In the genomic region with DNA sequence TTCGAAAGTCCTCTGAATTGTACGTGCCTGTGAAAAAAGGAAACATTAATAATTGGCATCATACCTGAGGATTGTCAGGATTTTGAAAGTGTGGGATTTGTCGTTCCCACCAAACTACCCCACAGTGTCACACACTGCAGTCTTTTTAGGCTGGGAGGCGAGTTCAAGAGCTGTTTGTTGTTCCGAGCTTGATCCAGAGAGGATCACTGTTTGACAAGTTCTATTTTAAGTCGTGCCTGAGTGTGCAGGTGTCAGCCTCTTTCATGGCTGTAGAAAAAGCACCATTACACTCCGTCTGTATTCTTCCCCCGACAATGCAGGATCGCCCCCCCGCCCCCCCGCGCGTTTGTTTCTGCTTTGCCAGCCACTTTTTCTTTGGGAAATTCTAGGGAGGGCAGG, we compare ENCODE assay signal across 8 cellular contexts. TPM values are rescaled to one million over a fixed set of nuclear protein-coding genes. Genes with fewer than 3 reads are reported as not detected.
DNase-seq lines count a peak whose midpoint lies in the region; ATAC-seq and TF ChIP-seq lines count a peak whose summit lies in the region.

No MANE protein-coding gene starts in this region.

- H3K4me3 ChIP-seq in CD8-positive, alpha-beta T cell (ENCODE audit: low read depth, low read length), result no peak overlapping the region
- peak overlapping the region; percentile 92 for H3K4me3 ChIP-seq in PC-3 (ENCODE audit: low read length)
- peak overlapping the region; percentile 41 to 69 for H3K4me3 ChIP-seq in esophagus (ENCODE audit: low read depth in 1 of 2, low read length in 2 of 2)
- peak overlapping the region; percentile 74 to 79 for H3K4me3 ChIP-seq in neuronal stem cell (ENCODE audit: low read length in 2 of 2)

- peak overlapping the region; percentile 89 for H3K4me3 Mint-ChIP-seq in CD8-positive, alpha-beta T cell

- no peaks in the 10 kb centered on the region for H3K9me2 ChIP-seq in PC-3 (replicated peaks; ENCODE audit: low read length)

- H3K27ac ChIP-seq in CD8-positive, alpha-beta T cell (ENCODE audit: low read depth, low read length), result no peak overlapping the region
- no peak overlapping the region for H3K27ac ChIP-seq in PC-3 (ENCODE audit: low read length)
- peak overlapping the region in 1 of 2 donors; percentile 26 for H3K27ac ChIP-seq in esophagus (ENCODE audit: low read depth in 2 of 2, low read length in 1 of 2)
- H3K27ac ChIP-seq in neuronal stem cell (replicated peaks; ENCODE audit: low read length), result no peak overlapping the region

- no peak for DNase-seq in CD8-positive, alpha-beta T cell
- no peak for DNase-seq in PC-3
- no peak for DNase-seq in neuronal stem cell (ENCODE audit: low spot score)
- no peak for DNase-seq in NCI-H2171 treated with DMSO at 0.1 percent for 48 hours (lab: John Stamatoyannopoulos, UW)
- no peak for DNase-seq in omental fat pad (ENCODE audit: low spot score)
- no peak for DNase-seq in HT-29 (ENCODE audit: low spot score)

- POLR2A ChIA-PET in CD8-positive, alpha-beta T cell (lab: Charles Lee), result no interaction called here
- POLR2A ChIA-PET in PC-3 (lab: Charles Lee; ENCODE audit: unreplicated experiment), result no interaction called here

- H3K4me2 ChIP-seq in PC-3 (ENCODE audit: low read length), result peak overlapping the region; percentile 97
- peak overlapping the region; percentile 67 for H3K4me2 ChIP-seq in neuronal stem cell (ENCODE audit: insufficient read depth, low read length, poor library complexity, severe bottlenecking)

- ATAC-seq in CD8-positive, alpha-beta T cell, result no peak
- ATAC-seq in PC-3 (peak; percentile 3; the same call in 1 of the 2 replicates), omental fat pad (ENCODE audit: low FRiP score) (no peak), HG03354 (IDR thresholded peaks at IDR 0.05; ENCODE audit: poor library complexity, severe bottlenecking, unreplicated experiment) (no peak)

- CTCF ChIA-PET in CD8-positive, alpha-beta T cell (lab: Charles Lee), result no interaction called here
- CTCF ChIA-PET in PC-3 (lab: Charles Lee), result interaction anchor here (0.6 kb wide), 1 partner anchor 280 kb away, joined by 4 read pairs; no protein-coding TSS in a partner anchor

- H3K9me3 Mint-ChIP-seq in CD8-positive, alpha-beta T cell, result no peaks in the 10 kb centered on the region

- H3K79me1 ChIP-seq in neuronal stem cell (ENCODE audit: low read depth, low read length), result no peaks in the 10 kb centered on the region

- no peaks in the 10 kb centered on the region for H3K9me3 ChIP-seq in CD8-positive, alpha-beta T cell (ENCODE audit: low read length)
- H3K9me3 ChIP-seq in PC-3 (ENCODE audit: low read length) (no peaks in the 10 kb centered on the region), esophagus (ENCODE audit: control insufficient read depth in 2 of 2, insufficient read depth in 1 of 2, low read depth in 1 of 2, low read length in 1 of 2) (no peaks in the 10 kb centered on the region), neuronal stem cell (replicated peaks in 1 of 2; ENCODE audit: control insufficient read depth in 2 of 2, insufficient read depth in 1 of 2, low read depth in 1 of 2, low read length in 2 of 2) (no peaks in the 10 kb centered on the region)

- no peaks in the 10 kb centered on the region for H3K36me3 ChIP-seq in CD8-positive, alpha-beta T cell (ENCODE audit: insufficient read depth, low read length)
- H3K36me3 ChIP-seq in PC-3 (ENCODE audit: low read depth, low read length) (no peaks in the 10 kb centered on the region), esophagus (ENCODE audit: control insufficient read depth in 2 of 2, insufficient read depth in 2 of 2, low read length in 1 of 2) (no peaks in the 10 kb centered on the region), neuronal stem cell (replicated peaks in 1 of 2; ENCODE audit: control insufficient read depth in 2 of 2, insufficient read depth in 2 of 2, low read length in 2 of 2) (no peaks in the 10 kb centered on the region)

- no peak overlapping the region for H3K27ac Mint-ChIP-seq in CD8-positive, alpha-beta T cell

- no peak for TF ChIP-seq CTCF in CD8-positive, alpha-beta T cell (IDR thresholded peaks at IDR 0.05)
- TF ChIP-seq CTCF in PC-3 (conservative IDR thresholded peaks at IDR 0.05; ENCODE audit: low read depth, low read length) (no peak), omental fat pad (IDR thresholded peaks at IDR 0.05) (no peak)

- no peak overlapping the region for H4K8ac ChIP-seq in neuronal stem cell (ENCODE audit: low read depth, low read length)

- no peak overlapping the region for H2BK5ac ChIP-seq in neuronal stem cell (ENCODE audit: low read length)

- intact Hi-C loops in CD8-positive, alpha-beta T cell (cut with DNase I, micrococcal nuclease), result loop anchor here (5.0 to 10.0 kb wide), 2 partner anchors 1397 to 1399 kb away; no protein-coding TSS in a partner anchor
- intact Hi-C loops in PC-3 (cut with micrococcal nuclease), result loop anchor here (5.0 kb wide), 3 partner anchors 211 to 474 kb away; no protein-coding TSS in a partner anchor

- H3K4me1 ChIP-seq in CD8-positive, alpha-beta T cell (ENCODE audit: insufficient read depth, low read length), result peaks cover 13% of the 10 kb centered on the region
- peaks cover 24% of the 10 kb centered on the region for H3K4me1 ChIP-seq in PC-3 (ENCODE audit: insufficient read depth, low read length)
- peaks cover 0 to 6% of the 10 kb centered on the region in 2 donors for H3K4me1 ChIP-seq in esophagus (ENCODE audit: control insufficient read depth in 2 of 2, insufficient read depth in 2 of 2, low read length in 1 of 2)
- peaks cover 4 to 11% of the 10 kb centered on the region in 2 donors for H3K4me1 ChIP-seq in neuronal stem cell (ENCODE audit: control insufficient read depth in 2 of 2, insufficient read depth in 1 of 2, low read depth in 1 of 2, low read length in 2 of 2)

- H3K23ac ChIP-seq in neuronal stem cell (ENCODE audit: low read depth, low read length, poor library complexity), result no peak overlapping the region

- H2BK120ac ChIP-seq in neuronal stem cell (ENCODE audit: low read depth, low read length), result no peak overlapping the region

- H3K79me2 ChIP-seq in PC-3 (ENCODE audit: low read length), result peaks cover 32% of the 10 kb centered on the region

- no peaks in the 10 kb centered on the region for H3F3A ChIP-seq in PC-3 (ENCODE audit: low read length, unreplicated experiment)

- BruUV-seq in PC-3 (replicated peaks; lab: Mats Ljungman, UMichigan), result TSS peak; percentile 55

- peak overlapping the region; percentile 24 for H3K18ac ChIP-seq in neuronal stem cell (ENCODE audit: low read length)

- H2AFZ ChIP-seq in PC-3 (ENCODE audit: low read length) (peak overlapping the region; percentile 95), neuronal stem cell (ENCODE audit: low read length) (peak overlapping the region; percentile 98)

- H3K27me3 Mint-ChIP-seq in CD8-positive, alpha-beta T cell (ENCODE audit: low read depth), result peaks cover 44% of the 10 kb centered on the region

- H4K91ac ChIP-seq in neuronal stem cell (ENCODE audit: low read depth, low read length, poor library complexity), result no peak overlapping the region

- no peak overlapping the region for H3K14ac ChIP-seq in neuronal stem cell (ENCODE audit: low read length)

- H3K27me3 ChIP-seq in CD8-positive, alpha-beta T cell (ENCODE audit: insufficient read depth, low read length), result peaks cover 4% of the 10 kb centered on the region
- H3K27me3 ChIP-seq in PC-3 (ENCODE audit: low read length) (no peaks in the 10 kb centered on the region), esophagus (ENCODE audit: control insufficient read depth in 1 of 2, insufficient read depth in 2 of 2, low read length in 2 of 2) (peaks cover 0 to 5% of the 10 kb centered on the region in 2 donors), neuronal stem cell (ENCODE audit: control insufficient read depth in 3 of 3, insufficient read depth in 3 of 3, low read depth in 1 of 3, low read length in 3 of 3) (peaks cover 0 to 23% (median 0%) of the 10 kb centered on the region in 3 experiments)

- peaks cover 23% of the 10 kb centered on the region for H3K4me1 Mint-ChIP-seq in CD8-positive, alpha-beta T cell (ENCODE audit: low read depth)

- peak overlapping the region; percentile 38 for H3K9ac ChIP-seq in PC-3 (ENCODE audit: low read length)
- peak overlapping the region; percentile 9 for H3K9ac ChIP-seq in neuronal stem cell (ENCODE audit: low read depth, low read length, poor library complexity)

- whole genome bisulfite sequencing in esophagus, 2 donors, result 8% methylated on average over 13 of the region's 13 CpGs
- WGBS in neuronal stem cell (ENCODE audit: extremely low coverage in 2 of 2, insufficient read length in 2 of 2, insufficient replicate concordance in 1 of 2), 2 donors, result no CpG with 5 or more reads among the region's 13 CpGs

- no peak overlapping the region for H2AK5ac ChIP-seq in neuronal stem cell (ENCODE audit: low read depth, low read length)

- no peaks in the 10 kb centered on the region for H4K20me1 ChIP-seq in PC-3 (ENCODE audit: low read length)

- H2BK15ac ChIP-seq in neuronal stem cell (ENCODE audit: low read length), result no peak overlapping the region

- H2BK12ac ChIP-seq in neuronal stem cell (ENCODE audit: low read length), result no peak overlapping the region

- no peak overlapping the region for H3K4ac ChIP-seq in neuronal stem cell (ENCODE audit: low read length)

- peaks cover 2% of the 10 kb centered on the region for H3K36me3 Mint-ChIP-seq in CD8-positive, alpha-beta T cell

RNA-seq across cellular contexts. Expression of a gene that starts 0.6 kb away (rescaled TPM):
- 1 to 10 TPM; 2.8 to 4.2 TPM for total RNA-seq in CD8-positive, alpha-beta T cell
- total RNA-seq in PC-3 (2014; rRNA removed) (4.4 and 6.2 TPM in 2 replicates), omental fat pad (10 to 100 TPM in 1 of 4 donors, 1 to 10 TPM in 3; 4.3 to 10.7 (median 6.1) TPM)
- polyA plus RNA-seq in esophagus, result 1 to 10 TPM in 1 of 2 donors, under 1 TPM in 1; 0.51 to 1.6 TPM
- 7.3 TPM for polyA plus RNA-seq in neuronal stem cell (2013, experiment 1 of 2)
- polyA plus RNA-seq in neuronal stem cell (2013, experiment 2 of 2), result 7.4 TPM
- total RNA-seq in HT-29 (2014; rRNA removed; shearing (Covaris generic)), result not detected in 2 replicates
